Comparison of ENCODE assay signal across 1 cellular context in genomic region chr17:50476545-50477315, GRCh38.
TF ChIP-seq lines count a peak whose summit lies in the region.

No MANE protein-coding gene starts in this region.

TF ChIP-seq in HepG2, 621 proteins besides CTCF, POLR2A, EP300 and RAD21 (continued from another document):
- TF ChIP-seq SNAPC4 (CRISPR knock-in tag; IDR thresholded peaks at IDR 0.05): no peak; the same call in 1 of the 2 replicates
- TF ChIP-seq ZNF224 (CRISPR knock-in tag; IDR thresholded peaks at IDR 0.05): no peak
- TF ChIP-seq ZSCAN21 (CRISPR knock-in tag; IDR thresholded peaks at IDR 0.05; ENCODE audit: borderline replicate concordance): no peak
- peak; percentile 18; the same call in 1 of the 2 replicates for TF ChIP-seq ISL2 (CRISPR knock-in tag; IDR thresholded peaks at IDR 0.05)
- no peak for TF ChIP-seq CBFB (CRISPR knock-in tag; IDR thresholded peaks at IDR 0.05)
- TF ChIP-seq ZFP62 (CRISPR knock-in tag; IDR thresholded peaks at IDR 0.05): no peak
- no peak for TF ChIP-seq IRF1 (CRISPR knock-in tag; IDR thresholded peaks at IDR 0.05; ENCODE audit: low read depth)
- no peak for TF ChIP-seq ZNF678 (CRISPR knock-in tag; IDR thresholded peaks at IDR 0.05)
- TF ChIP-seq U2AF1 (optimal IDR thresholded peaks at IDR 0.05; ENCODE audit: low read depth, low read length): no peak
- no peak for TF ChIP-seq PHF20 (CRISPR knock-in tag; IDR thresholded peaks at IDR 0.05)
- TF ChIP-seq, protein P1, sequence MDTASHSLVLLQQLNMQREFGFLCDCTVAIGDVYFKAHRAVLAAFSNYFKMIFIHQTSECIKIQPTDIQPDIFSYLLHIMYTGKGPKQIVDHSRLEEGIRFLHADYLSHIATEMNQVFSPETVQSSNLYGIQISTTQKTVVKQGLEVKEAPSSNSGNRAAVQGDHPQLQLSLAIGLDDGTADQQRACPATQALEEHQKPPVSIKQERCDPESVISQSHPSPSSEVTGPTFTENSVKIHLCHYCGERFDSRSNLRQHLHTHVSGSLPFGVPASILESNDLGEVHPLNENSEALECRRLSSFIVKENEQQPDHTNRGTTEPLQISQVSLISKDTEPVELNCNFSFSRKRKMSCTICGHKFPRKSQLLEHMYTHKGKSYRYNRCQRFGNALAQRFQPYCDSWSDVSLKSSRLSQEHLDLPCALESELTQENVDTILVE (CRISPR knock-in tag; IDR thresholded peaks at IDR 0.05): no peak
- TF ChIP-seq ZNF260 (CRISPR knock-in tag; IDR thresholded peaks at IDR 0.05; ENCODE audit: borderline replicate concordance, low read depth): no peak
- TF ChIP-seq SNAPC2 (CRISPR knock-in tag; IDR thresholded peaks at IDR 0.05): no peak
- TF ChIP-seq REL (CRISPR knock-in tag; conservative IDR thresholded peaks at IDR 0.05): no peak
- no peak for TF ChIP-seq NFE2L1 (CRISPR knock-in tag; IDR thresholded peaks at IDR 0.05; ENCODE audit: borderline replicate concordance)
- TF ChIP-seq, protein P2, sequence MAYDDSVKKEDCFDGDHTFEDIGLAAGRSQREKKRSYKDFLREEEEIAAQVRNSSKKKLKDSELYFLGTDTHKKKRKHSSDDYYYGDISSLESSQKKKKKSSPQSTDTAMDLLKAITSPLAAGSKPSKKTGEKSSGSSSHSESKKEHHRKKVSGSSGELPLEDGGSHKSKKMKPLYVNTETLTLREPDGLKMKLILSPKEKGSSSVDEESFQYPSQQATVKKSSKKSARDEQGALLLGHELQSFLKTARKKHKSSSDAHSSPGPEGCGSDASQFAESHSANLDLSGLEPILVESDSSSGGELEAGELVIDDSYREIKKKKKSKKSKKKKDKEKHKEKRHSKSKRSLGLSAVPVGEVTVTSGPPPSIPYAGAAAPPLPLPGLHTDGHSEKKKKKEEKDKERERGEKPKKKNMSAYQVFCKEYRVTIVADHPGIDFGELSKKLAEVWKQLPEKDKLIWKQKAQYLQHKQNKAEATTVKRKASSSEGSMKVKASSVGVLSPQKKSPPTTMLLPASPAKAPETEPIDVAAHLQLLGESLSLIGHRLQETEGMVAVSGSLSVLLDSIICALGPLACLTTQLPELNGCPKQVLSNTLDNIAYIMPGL (CRISPR knock-in tag; IDR thresholded peaks at IDR 0.05; ENCODE audit: borderline replicate concordance in 1 of 2, low read depth in 1 of 2): peak; percentile 20 to 21; a peak in 1 of 4 replicates
- no peak for TF ChIP-seq PAX8 (CRISPR knock-in tag; IDR thresholded peaks at IDR 0.05; ENCODE audit: borderline replicate concordance)
- no peak for TF ChIP-seq CENPBD1 (CRISPR knock-in tag; IDR thresholded peaks at IDR 0.05; ENCODE audit: borderline replicate concordance, low read depth)
- no peak for TF ChIP-seq ZNF644 (CRISPR knock-in tag; IDR thresholded peaks at IDR 0.05; ENCODE audit: low read depth)
- TF ChIP-seq RAD51 (IDR thresholded peaks at IDR 0.05; ENCODE audit: borderline replicate concordance): no peak
- peak; percentile 13; the same call in 1 of the 2 replicates for TF ChIP-seq FOXK1 (CRISPR knock-in tag; IDR thresholded peaks at IDR 0.05; ENCODE audit: borderline replicate concordance, low read depth)
- no peak for TF ChIP-seq CHD2 (IDR thresholded peaks at IDR 0.05; ENCODE audit: low read depth, low read length)
- no peak for TF ChIP-seq ZNF704 (CRISPR knock-in tag; IDR thresholded peaks at IDR 0.05; ENCODE audit: borderline replicate concordance)
- no peak for TF ChIP-seq FOSL1 (CRISPR knock-in tag; IDR thresholded peaks at IDR 0.05; ENCODE audit: borderline replicate concordance)
- TF ChIP-seq ZNF75D (CRISPR knock-in tag; IDR thresholded peaks at IDR 0.05; ENCODE audit: borderline replicate concordance): no peak
- no peak; the same call in 1 of the 2 replicates for TF ChIP-seq ZFY (CRISPR knock-in tag; IDR thresholded peaks at IDR 0.05)
